9 cellular contexts compared by ENCODE assay signal in the genomic region with DNA sequence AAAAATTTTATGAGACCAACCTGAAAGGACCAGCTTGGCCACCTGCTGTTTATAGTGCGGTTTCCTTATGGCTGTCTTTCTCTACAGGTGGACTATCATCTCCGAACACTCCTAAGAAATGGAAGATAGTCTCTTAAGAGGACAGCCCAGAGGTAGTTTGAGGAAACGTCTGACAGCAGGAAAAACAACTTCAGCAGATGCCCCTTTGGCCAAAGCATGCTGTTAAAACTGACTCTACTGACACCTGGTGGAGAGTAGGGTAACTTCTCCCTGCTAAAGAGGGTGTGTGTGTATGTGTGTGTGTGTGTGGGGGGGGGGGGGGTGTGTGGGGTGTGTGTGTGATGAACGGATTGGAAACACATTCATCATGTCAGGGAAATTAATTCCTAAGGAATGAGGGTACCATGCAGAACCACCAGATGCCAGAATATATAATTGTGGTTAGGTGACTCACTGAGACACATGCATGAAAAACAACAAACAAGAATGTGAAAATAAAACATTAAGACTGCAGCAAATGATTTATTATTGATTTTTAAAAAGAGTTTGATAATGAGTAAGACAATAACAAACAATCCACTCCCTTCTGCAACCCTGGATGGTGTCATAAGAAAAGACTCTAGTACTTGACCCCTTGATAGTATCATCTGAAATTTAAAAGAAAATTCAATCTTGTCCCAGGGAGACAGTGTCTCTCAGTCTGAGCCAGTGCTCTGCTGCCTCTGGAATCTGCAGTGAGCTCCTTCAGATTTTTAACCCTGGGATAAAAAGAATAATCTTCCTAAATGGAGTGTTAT.
DNase-seq lines count a peak whose midpoint lies in the region; ATAC-seq lines count a peak whose summit lies in the region.
"Had no signal": no experiment of that assay in that cellular context is flagged by ENCODE, and none has a peak within 500 bp of the region (broad histone marks: within the 10 kb centered on the region; RNA-seq: fewer than 3 reads in every experiment).

No MANE protein-coding gene starts in this region.

- intact Hi-C loops in left ventricle myocardium superior (cut with micrococcal nuclease): loop anchor here (5.0 kb wide), 1 partner anchor 236 kb away; no protein-coding TSS in a partner anchor

- ATAC-seq in GM19463 (IDR thresholded peaks at IDR 0.05; ENCODE audit: unreplicated experiment) (peak; percentile 79), HG03442 (IDR thresholded peaks at IDR 0.05; ENCODE audit: unreplicated experiment) (peak; percentile 80), left ventricle myocardium superior (peak; percentile 80)

- peaks cover 22% of the 10 kb centered on the region for H3K4me1 ChIP-seq in rectal smooth muscle tissue (ENCODE audit: control insufficient read depth, insufficient read depth, low read length)
- H3K4me1 ChIP-seq: BLaER1 had no signal

- no peak overlapping the region for H3K4me3 ChIP-seq in rectal smooth muscle tissue (ENCODE audit: low read length)
- H3K4me3 ChIP-seq: BLaER1 had no signal

- DNase-seq in DMS79 treated with DMSO at 0.1 percent for 48 hours (lab: John Stamatoyannopoulos, UW) (peak; percentile 21), DMS79 (lab: John Stamatoyannopoulos, UW) (no peak), NCI-H748 treated with DMSO at 0.1 percent for 48 hours (lab: John Stamatoyannopoulos, UW) (peak; percentile 29), amniotic stem cell (lab: John Stamatoyannopoulos, UW) (peak; percentile 57), left ventricle myocardium superior (no peak)

- H3K9ac ChIP-seq in rectal smooth muscle tissue (ENCODE audit: low read length): no peak overlapping the region
- H3K9ac ChIP-seq: BLaER1 had no signal

- H3K27ac ChIP-seq in rectal smooth muscle tissue (ENCODE audit: low read depth, low read length): peak overlapping the region; percentile 33
- H3K27ac ChIP-seq: BLaER1 had no signal

- no peaks in the 10 kb centered on the region for H3K27me3 ChIP-seq in rectal smooth muscle tissue (ENCODE audit: control insufficient read depth, insufficient read depth, low read length)
- H3K27me3 ChIP-seq: BLaER1 had no signal

- no peaks in the 10 kb centered on the region for H3K36me3 ChIP-seq in rectal smooth muscle tissue (ENCODE audit: control insufficient read depth, insufficient read depth, low read length)
- H3K36me3 ChIP-seq: BLaER1 had no signal

Comparison
In these comparisons a context has a peak if more than half of its experiments do, and no peak if none do; other contexts are left out.
1. DNase-seq: peak in DMS79 treated with DMSO at 0.1 percent for 48 hours (single experiment), NCI-H748 treated with DMSO at 0.1 percent for 48 hours (single experiment) and amniotic stem cell (single experiment); none in DMS79 (single experiment) and left ventricle myocardium superior (single experiment).
2. Peak in every context shown above with its lines, with median percentiles within 50 percentile points of each other: ATAC-seq.